21 cellular contexts compared by ENCODE assay signal in the genomic region with DNA sequence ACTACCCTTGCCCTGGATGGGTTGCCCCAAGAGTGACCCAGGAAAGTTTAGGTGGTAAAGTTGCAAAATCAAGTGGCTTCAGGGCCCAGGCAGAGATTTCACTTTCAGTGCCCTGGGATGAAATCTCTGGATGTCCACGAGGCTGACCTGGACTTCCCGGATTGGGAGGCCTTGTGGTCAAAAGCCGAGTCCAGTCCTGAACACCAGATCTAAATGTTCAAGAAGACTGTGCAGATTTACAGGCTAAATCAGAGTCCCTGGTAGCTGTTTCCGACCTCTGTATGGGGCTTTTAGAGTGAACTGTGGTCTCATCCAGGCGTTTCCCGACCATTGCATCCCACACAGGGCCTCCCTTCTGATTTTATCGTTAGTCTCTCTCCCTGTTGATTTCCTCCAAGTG.
A peak's percentile ranks its signal among the peaks of the same experiment; 100 is the strongest.
DNase-seq lines count a peak whose midpoint lies in the region; ATAC-seq and TF ChIP-seq lines count a peak whose summit lies in the region.
"Had no signal": no experiment of that assay in that cellular context is flagged by ENCODE, and none has a peak within 500 bp of the region (broad histone marks: within the 10 kb centered on the region; RNA-seq: fewer than 3 reads in every experiment).

No MANE protein-coding gene starts in this region.

- peak overlapping the region in 1 of 59 donors; percentile 34 for H3K4me3 ChIP-seq in dorsolateral prefrontal cortex
- H3K4me3 ChIP-seq in trophoblast cell (ENCODE audit: low read depth, low read length), result no peak overlapping the region
- H3K4me3 ChIP-seq: coronary artery, GM23248, spleen had no signal

- H2BK12ac ChIP-seq in trophoblast cell (ENCODE audit: low read length), result no peak overlapping the region

- H3K27me3 ChIP-seq in dorsolateral prefrontal cortex, result peaks cover 0 to 4% (median 0%) of the 10 kb centered on the region in 45 donors
- no peaks in the 10 kb centered on the region for H3K27me3 ChIP-seq in trophoblast cell (ENCODE audit: insufficient read depth, low read length)

- no peaks in the 10 kb centered on the region for H3K9me3 Mint-ChIP-seq in activated CD4-positive, alpha-beta memory T cell treated with anti-CD3 and anti-CD28 coated beads, Interleukin-2, amount 10 ng/mL, durations not matched to agents 7 days and 5 days
- H3K9me3 Mint-ChIP-seq: stimulated activated naive CD8-positive, alpha-beta T cell treated with anti-CD3 and anti-CD28 coated beads, Interleukin-15, amount 100 ng/mL, for 72 hours had no signal

- H3K4ac ChIP-seq in trophoblast cell (ENCODE audit: low read depth, low read length), result no peak overlapping the region

- intact Hi-C loops in dorsolateral prefrontal cortex (cut with DNase I), result loop anchor here (2.0 to 10.0 kb wide), 5 partner anchors 184 to 650 kb away; no protein-coding TSS in a partner anchor

- H3K4me1 Mint-ChIP-seq in activated CD4-positive, alpha-beta memory T cell treated with anti-CD3 and anti-CD28 coated beads, Interleukin-2, amount 10 ng/mL, durations not matched to agents 7 days and 5 days, result peaks cover 12% of the 10 kb centered on the region

- H2BK120ac ChIP-seq in trophoblast cell (ENCODE audit: insufficient read depth, low read length, poor library complexity), result no peak overlapping the region

- no peak overlapping the region for H2AFZ ChIP-seq in trophoblast cell (ENCODE audit: insufficient read depth, low read length, poor library complexity)
- H2AFZ ChIP-seq: GM23248 had no signal

- H3K27ac Mint-ChIP-seq in activated CD4-positive, alpha-beta memory T cell treated with anti-CD3 and anti-CD28 coated beads, Interleukin-2, amount 10 ng/mL, durations not matched to agents 7 days and 5 days, result no peak overlapping the region
- H3K27ac Mint-ChIP-seq: activated naive CD8-positive, alpha-beta T cell; nephron progenitor cell; progenitor cell of endocrine pancreas had no signal

- H3K4me2 ChIP-seq in trophoblast cell (ENCODE audit: low read length), result no peak overlapping the region

- DNase-seq in RWPE1 (ENCODE audit: low spot score) (no peak), dorsolateral prefrontal cortex (no peak), medulla oblongata (ENCODE audit: extremely low spot score) (peak; percentile 37), substantia nigra (lab: John Stamatoyannopoulos, UW) (peak in 8 of 49 donors; percentile 29 to 77 (median 54)), trophoblast cell (no peak), NCI-H446 treated with DMSO at 0.1 percent for 48 hours (lab: John Stamatoyannopoulos, UW) (no peak)
- DNase-seq in activated CD4-positive, alpha-beta memory T cell treated with anti-CD3 and anti-CD28 coated beads, Interleukin-2, amount 10 ng/mL, durations not matched to agents 7 days and 5 days, result no peak
- DNase-seq: GF-D8; KBM-7; mesendoderm; NCI-H2171; nephron progenitor cell; SHP77 treated with DMSO at 0.1 percent for 48 hours; spleen; stimulated activated CD4-positive, alpha-beta T cell treated with anti-CD3 and anti-CD28 coated beads, Interleukin-4, amount 100 ng/mL, for 24 hours; stimulated activated naive CD8-positive, alpha-beta T cell treated with anti-CD3 and anti-CD28 coated beads, Interleukin-15, amount 100 ng/mL, for 72 hours had no signal

- H3K9me3 ChIP-seq in trophoblast cell (ENCODE audit: insufficient read depth, low read depth, low read length), result no peaks in the 10 kb centered on the region
- H3K9me3 ChIP-seq: spleen had no signal

- WGBS in trophoblast cell (ENCODE audit: extremely low coverage, insufficient coverage, insufficient read length), result no CpG with 5 or more reads among the region's 7 CpGs

- TF ChIP-seq CTCF in RWPE1 (conservative IDR thresholded peaks at IDR 0.05; ENCODE audit: low read depth) (no peak), dorsolateral prefrontal cortex (IDR thresholded peaks at IDR 0.05 in 54 of 56, conservative IDR thresholded peaks at IDR 0.05 in 2 of 56; ENCODE audit: low read depth in 1 of 56, partially characterized antibody in 56 of 56) (peak in 1 of 56 donors; percentile 2)

- H3K27ac ChIP-seq in RWPE1 (peak overlapping the region; percentile 79), dorsolateral prefrontal cortex (peak overlapping the region; percentile 49 to 99 (median 97)), substantia nigra (ENCODE audit: low read depth, low read length, poor library complexity, severe bottlenecking) (peak overlapping the region; percentile 94), trophoblast cell (ENCODE audit: low read depth, low read length) (no peak overlapping the region)
- H3K27ac ChIP-seq: coronary artery, GM23248 had no signal

- H3K79me1 ChIP-seq in trophoblast cell (ENCODE audit: low read length), result peaks cover 11% of the 10 kb centered on the region

- H4K8ac ChIP-seq in trophoblast cell (ENCODE audit: low read depth, low read length), result no peak overlapping the region

- H2AK5ac ChIP-seq in trophoblast cell (ENCODE audit: low read length), result no peak overlapping the region

- H3K9ac ChIP-seq in trophoblast cell (ENCODE audit: low read length), result no peak overlapping the region
- H3K9ac ChIP-seq: GM23248 had no signal

- H3K36me3 ChIP-seq in trophoblast cell (ENCODE audit: control insufficient read depth in 1 of 2, insufficient read depth in 2 of 2, low read length in 2 of 2), result no peaks in the 10 kb centered on the region
- H3K36me3 ChIP-seq: spleen had no signal

- no peak overlapping the region for H3K4me3 Mint-ChIP-seq in activated CD4-positive, alpha-beta memory T cell treated with anti-CD3 and anti-CD28 coated beads, Interleukin-2, amount 10 ng/mL, durations not matched to agents 7 days and 5 days
- H3K4me3 Mint-ChIP-seq: activated naive CD8-positive, alpha-beta T cell; nephron progenitor cell; stimulated activated naive CD8-positive, alpha-beta T cell treated with anti-CD3 and anti-CD28 coated beads, Interleukin-15, amount 100 ng/mL, for 72 hours had no signal

- H3K23ac ChIP-seq in trophoblast cell (ENCODE audit: low read length), result no peak overlapping the region

- CTCF ChIA-PET in RWPE1 (lab: Yijun Ruan, JAX), result interaction anchor here (1.6 kb wide), 1 partner anchor 941 kb away, joined by 5 read pairs; no protein-coding TSS in a partner anchor
- CTCF ChIA-PET in activated CD4-positive, alpha-beta memory T cell treated with anti-CD3 and anti-CD28 coated beads, Interleukin-2, amount 10 ng/mL, durations not matched to agents 7 days and 5 days (lab: Charles Lee), result interaction anchor here (0.9 kb wide), 1 partner anchor 939 kb away, joined by 5 read pairs; no protein-coding TSS in a partner anchor

- ATAC-seq in GM18873 (IDR thresholded peaks at IDR 0.05; ENCODE audit: low FRiP score, unreplicated experiment), result no peak
- ATAC-seq: stimulated activated naive CD8-positive, alpha-beta T cell treated with anti-CD3 and anti-CD28 coated beads, Interleukin-15, amount 100 ng/mL, for 72 hours had no signal

- no peaks in the 10 kb centered on the region for H3K36me3 Mint-ChIP-seq in activated CD4-positive, alpha-beta memory T cell treated with anti-CD3 and anti-CD28 coated beads, Interleukin-2, amount 10 ng/mL, durations not matched to agents 7 days and 5 days (ENCODE audit: low read depth)

- no peak overlapping the region for H4K91ac ChIP-seq in trophoblast cell (ENCODE audit: low read depth, low read length)

- no peak overlapping the region for H2BK5ac ChIP-seq in trophoblast cell (ENCODE audit: low read depth, low read length, poor library complexity)

- H4K12ac ChIP-seq in trophoblast cell (ENCODE audit: low read depth, low read length), result no peak overlapping the region

- no peaks in the 10 kb centered on the region for H3K79me2 ChIP-seq in trophoblast cell (ENCODE audit: control insufficient read depth, insufficient read depth, low read length, poor library complexity)

- H3K4me1 ChIP-seq in trophoblast cell (ENCODE audit: control insufficient read depth in 1 of 2, insufficient read depth in 2 of 2, low read length in 2 of 2), result peaks cover 13 to 14% of the 10 kb centered on the region in 2 experiments

- no peak overlapping the region for H3K14ac ChIP-seq in trophoblast cell (ENCODE audit: low read length)

- H3K27me3 Mint-ChIP-seq in activated CD4-positive, alpha-beta memory T cell treated with anti-CD3 and anti-CD28 coated beads, Interleukin-2, amount 10 ng/mL, durations not matched to agents 7 days and 5 days, result peaks cover 25% of the 10 kb centered on the region

- no peak overlapping the region for H3K18ac ChIP-seq in trophoblast cell (ENCODE audit: low read length)

- POLR2A ChIA-PET in RWPE1 (lab: Yijun Ruan, JAX; ENCODE audit: low non-redundant PET), result no interaction called here
- POLR2A ChIA-PET in activated CD4-positive, alpha-beta memory T cell treated with anti-CD3 and anti-CD28 coated beads, Interleukin-2, amount 10 ng/mL, durations not matched to agents 7 days and 5 days (lab: Charles Lee), result no interaction called here
